Comparison of ENCODE assay signal across 24 cellular contexts in genomic region chr9:130554606-130555005, GRCh38.
"Had no signal": no experiment of that assay in that cellular context is flagged by ENCODE, and none has a peak within 500 bp of the region (broad histone marks: within the 10 kb centered on the region; RNA-seq: fewer than 3 reads in every experiment).

No MANE protein-coding gene starts in this region.

- H3K36me3 ChIP-seq: stomach, suprapubic skin, thoracic aorta, thyroid gland, tibial artery, tibial nerve, transverse colon, upper lobe of left lung, upper lobe of right lung, uterus, vagina had no signal

- H3K9me3 ChIP-seq: suprapubic skin, testis, thoracic aorta, thyroid gland, upper lobe of right lung, uterus, vagina had no signal

- H3K27me3 ChIP-seq: testis, thyroid gland, upper lobe of left lung, uterus, vagina had no signal

- H3K4me3 ChIP-seq: stomach, suprapubic skin, testis, thoracic aorta, thyroid gland, tibial artery, tibial nerve, transverse colon, upper lobe of left lung, upper lobe of right lung, uterus, vagina had no signal

- H3K4me1 ChIP-seq: stomach, suprapubic skin, testis, thyroid gland, tibial artery, tibial nerve, transverse colon, upper lobe of left lung, upper lobe of right lung, uterus, vagina had no signal

- DNase-seq: stimulated activated CD4-positive, alpha-beta T cell treated with anti-CD3 and anti-CD28 coated beads, Interleukin-2, amount 100 ng/mL, for 48 hours; stimulated activated CD4-positive, alpha-beta T cell treated with anti-CD3 and anti-CD28 coated beads, Interleukin-4, amount 100 ng/mL, for 1 hour; stimulated activated CD4-positive, alpha-beta T cell treated with anti-CD3 and anti-CD28 coated beads, Interleukin-4, amount 100 ng/mL, for 24 hours; stimulated activated CD4-positive, alpha-beta T cell treated with anti-CD3 and anti-CD28 coated beads, Interleukin-4, amount 100 ng/mL, for 4 hours; stimulated activated CD8-positive, alpha-beta memory T cell treated with anti-CD3 and anti-CD28 coated beads, Interleukin-4, amount 100 ng/mL, for 48 hours; stimulated activated naive B cell treated with anti-CD40 and anti-IgM and Interleukin-4, amounts not matched to agents 10 μg/mL and 1 μg/mL and 100 μg/mL, for 72 hours; stimulated activated naive CD4-positive, alpha-beta T cell; stimulated activated naive CD4-positive, alpha-beta T cell treated with Interleukin-2 at 50 U/mL for 16 hours; stimulated activated naive CD8-positive, alpha-beta T cell treated with anti-CD3 and anti-CD28 coated beads, Interleukin-15, amount 100 ng/mL, for 72 hours; stimulated activated naive CD8-positive, alpha-beta T cell treated with anti-CD3 and anti-CD28 coated beads, Interleukin-15, Interleukin-2, amounts not matched to agents 100 U/mL and 50 U/mL, for 24 hours; stomach; substantia nigra; testis; thyroid gland; tibial artery; transverse colon; trophoblast cell; upper lobe of left lung; upper lobe of right lung; uterus had no signal

- H3K27ac ChIP-seq: stomach, suprapubic skin, testis, thoracic aorta, thyroid gland, tibial artery, tibial nerve, transverse colon, upper lobe of left lung, upper lobe of right lung, uterus, vagina had no signal
